Comparison of ENCODE assay signal across 25 cellular contexts in genomic region chr7:22639400-22639799, GRCh38.
A peak's percentile ranks its signal among the peaks of the same experiment; 100 is the strongest.
DNase-seq lines count a peak whose midpoint lies in the region; ATAC-seq, FAIRE-seq and TF ChIP-seq lines count a peak whose summit lies in the region.
"Had no signal": no experiment of that assay in that cellular context is flagged by ENCODE, and none has a peak within 500 bp of the region (broad histone marks: within the 10 kb centered on the region; RNA-seq: fewer than 3 reads in every experiment).

No MANE protein-coding gene starts in this region.

- dilution Hi-C loops in IMR-90 (cut with HindIII; ENCODE audit: low sequenced_read_pairs, unreplicated experiment), result no loop called here

- H3K4me3 ChIP-seq in AG04450 (ENCODE audit: low read depth, low read length) (no peak overlapping the region), IMR-90 (ENCODE audit: insufficient read depth, low read depth, low read length) (no peak overlapping the region), cardiac fibroblast (replicated peaks in 1 of 2; ENCODE audit: low read depth in 2 of 2, low read length in 2 of 2) (no peak overlapping the region), dorsolateral prefrontal cortex (no peak overlapping the region)
- H3K4me3 ChIP-seq: BLaER1, GM23248 had no signal

- no peak overlapping the region for H3K9ac ChIP-seq in IMR-90 (ENCODE audit: low read depth, low read length)
- H3K9ac ChIP-seq: BLaER1, GM23248 had no signal

- H3K27ac ChIP-seq in AG04450 (ENCODE audit: low read depth, low read length) (peak overlapping the region; percentile 47), IMR-90 (ENCODE audit: insufficient read depth, low read length) (no peak overlapping the region), substantia nigra (ENCODE audit: low read depth, low read length, poor library complexity, severe bottlenecking) (no peak overlapping the region), dorsolateral prefrontal cortex (no peak overlapping the region)
- H3K27ac ChIP-seq: BLaER1, GM23248 had no signal

- no peaks in the 10 kb centered on the region for H3K36me3 ChIP-seq in IMR-90 (ENCODE audit: control insufficient read depth, insufficient read depth, low read length)

- no peak overlapping the region for H3K23ac ChIP-seq in IMR-90 (ENCODE audit: low read depth, low read length)

- H2BK20ac ChIP-seq in IMR-90 (ENCODE audit: low read depth, low read length), result peak overlapping the region; percentile 51; the same call in 1 of the 2 replicates

- peak overlapping the region; percentile 60; the same call in 1 of the 2 replicates for H3K18ac ChIP-seq in IMR-90 (ENCODE audit: low read depth, low read length)

- no peak overlapping the region for H2AFZ ChIP-seq in IMR-90 (replicated peaks; ENCODE audit: low read length, poor library complexity)
- H2AFZ ChIP-seq: GM23248 had no signal

- H3K4ac ChIP-seq in IMR-90 (ENCODE audit: low read depth, low read length), result peak overlapping the region; percentile 20; the same call in 1 of the 2 replicates

- H3K27me3 ChIP-seq in AG04450 (ENCODE audit: control insufficient read depth, insufficient read depth, low read length), result no peaks in the 10 kb centered on the region
- no peaks in the 10 kb centered on the region for H3K27me3 ChIP-seq in IMR-90 (ENCODE audit: control insufficient read depth, insufficient read depth, low read length)
- no peaks in the 10 kb centered on the region for H3K27me3 ChIP-seq in dorsolateral prefrontal cortex
- H3K27me3 ChIP-seq: BLaER1 had no signal

- peak overlapping the region in 1 of 2 experiments; percentile 48; a peak in 1 of 4 replicates for H4K8ac ChIP-seq in IMR-90 (ENCODE audit: low read depth in 2 of 2, low read length in 2 of 2)

- TF ChIP-seq CTCF in AG04450 (IDR thresholded peaks at IDR 0.05; ENCODE audit: low read depth, low read length) (no peak), IMR-90 (conservative IDR thresholded peaks at IDR 0.05; ENCODE audit: low read depth, low read length) (no peak), cardiac fibroblast (IDR thresholded peaks at IDR 0.05; ENCODE audit: low read depth, low read length) (no peak), dorsolateral prefrontal cortex (IDR thresholded peaks at IDR 0.05 in 54 of 56, conservative IDR thresholded peaks at IDR 0.05 in 2 of 56; ENCODE audit: low read depth in 1 of 56, partially characterized antibody in 56 of 56) (no peak)

- no peak overlapping the region for H2AK9ac ChIP-seq in IMR-90 (replicated peaks; ENCODE audit: low read depth, low read length, poor library complexity)

- no peak overlapping the region for H2BK15ac ChIP-seq in IMR-90 (ENCODE audit: low read depth, low read length)

- H4K5ac ChIP-seq in IMR-90 (ENCODE audit: low read depth, low read length), result no peak overlapping the region

- H3K79me1 ChIP-seq in IMR-90 (ENCODE audit: low read depth in 1 of 2, low read length in 2 of 2), result no peaks in the 10 kb centered on the region

- H3K4me1 ChIP-seq in IMR-90 (ENCODE audit: control insufficient read depth, insufficient read depth, low read length), result peaks cover 2% of the 10 kb centered on the region
- H3K4me1 ChIP-seq: BLaER1 had no signal

- H2BK5ac ChIP-seq in IMR-90 (ENCODE audit: low read depth, low read length, poor library complexity, severe bottlenecking), result peak overlapping the region; percentile 37

- TF ChIP-seq RAD21 in IMR-90 (IDR thresholded peaks at IDR 0.05; ENCODE audit: low read length), result no peak; the same call in 1 of the 2 replicates

- H2BK120ac ChIP-seq in IMR-90 (ENCODE audit: low read depth, low read length), result peak overlapping the region; percentile 48; the same call in 1 of the 2 replicates

- H3K9me3 ChIP-seq in AG04450 (ENCODE audit: control insufficient read depth, insufficient read depth, low read length) (peaks cover 1% of the 10 kb centered on the region; the same call in 1 of the 2 replicates), IMR-90 (ENCODE audit: control insufficient read depth, insufficient read depth, low read length) (peaks cover 4% of the 10 kb centered on the region)

- in situ Hi-C loops in IMR-90 (cut with MboI; ENCODE audit: low sequenced_read_pairs), result no loop called here

- intact Hi-C loops in IMR-90 (cut with micrococcal nuclease), result no loop called here
- intact Hi-C loops in dorsolateral prefrontal cortex (cut with DNase I), result no loop called here

- no peaks in the 10 kb centered on the region for H4K20me1 ChIP-seq in IMR-90 (ENCODE audit: insufficient read depth, low read length)
- H4K20me1 ChIP-seq: BLaER1 had no signal

- peaks cover 2% of the 10 kb centered on the region; the same call in 1 of the 2 replicates for H3K9me1 ChIP-seq in IMR-90 (ENCODE audit: insufficient read depth, low read length)

- H3K14ac ChIP-seq in IMR-90 (replicated peaks; ENCODE audit: low read depth, low read length), result peak overlapping the region; percentile 3; the same call in 1 of the 2 replicates

- BruUV-seq in IMR-90 (replicated peaks; lab: Mats Ljungman, UMichigan), result no TSS peak

- FAIRE-seq in RCC 7860 (lab: Jason Lieb, UNC), result no peak
- FAIRE-seq: HTR-8/SVneo had no signal

- no peak overlapping the region; the same call in 1 of the 2 replicates for H3K56ac ChIP-seq in IMR-90 (ENCODE audit: extremely low read depth, insufficient read depth, low read length)

- no peak for TF ChIP-seq POLR2A in IMR-90 (IDR thresholded peaks at IDR 0.05; ENCODE audit: low read depth, low read length)

- CTCF ChIA-PET in AG04450 (lab: Charles Lee), result interaction anchor here (0.9 to 1.2 kb wide), 2 partner anchors 79 to 416 kb away, joined by 3 read pairs; no protein-coding TSS in a partner anchor
- CTCF ChIA-PET in IMR-90 (lab: Yijun Ruan, JAX), result interaction anchor here (0.7 kb wide), 1 partner anchor 21 kb away, joined by 3 read pairs; no protein-coding TSS in a partner anchor

- peak; percentile 78 for DNase-seq in AG04450 (ENCODE audit: low read depth, low spot score)
- peak; percentile 95 for DNase-seq in IMR-90
- peak; percentile 64 to 66 for DNase-seq in cardiac fibroblast (ENCODE audit: low read depth in 2 of 2)
- DNase-seq in iris pigment epithelial cell (ENCODE audit: low read depth), result peak; percentile 35
- no peak for DNase-seq in SKM-1 (lab: John Stamatoyannopoulos, UW; ENCODE audit: unreplicated experiment)
- no peak for DNase-seq in substantia nigra (lab: John Stamatoyannopoulos, UW)
- DNase-seq in RCC 7860 (ENCODE audit: low spot score), result no peak
- no peak for DNase-seq in dorsolateral prefrontal cortex
- DNase-seq: CD4-positive, CD25-positive, alpha-beta regulatory T cell; DMS153; DND-41; GM23248; H7; HFFc6; KBM-7; NCI-H1105 treated with DMSO at 0.1 percent for 48 hours; NCI-H1694; NCI-H2029 treated with DMSO at 0.1 percent for 48 hours; NCI-H446 treated with DMSO at 0.1 percent for 48 hours; NCI-H526; NCI-H82; NK-92 treated with Interleukin-12 subunit alpha and Interleukin-12 subunit beta, amount 100 ng/mL, for 24 hours; SHP77 treated with DMSO at 0.1 percent for 48 hours had no signal

- no peak overlapping the region for H4K91ac ChIP-seq in IMR-90 (ENCODE audit: insufficient read depth, low read depth, low read length)

- 0% methylated on average over 1 of the region's 4 CpGs; no CpG with 5 or more reads in 1 of the 2 experiments for whole genome bisulfite sequencing in IMR-90 (ENCODE audit: extremely low coverage in 2 of 2, insufficient read length in 1 of 2), 2 experiments

- peak; percentile 96 for ATAC-seq in IMR-90 (ENCODE audit: low read depth)

- no peak overlapping the region for H3K4me2 ChIP-seq in IMR-90 (ENCODE audit: low read depth, low read length)
- H3K4me2 ChIP-seq: BLaER1 had no signal

- no peak overlapping the region for H2AK5ac ChIP-seq in IMR-90 (ENCODE audit: low read depth, low read length)

- POLR2A ChIA-PET in AG04450 (lab: Yijun Ruan, JAX) (interaction anchor here (0.9 kb wide), 1 partner anchor 78 kb away, joined by 3 read pairs; no protein-coding TSS in a partner anchor), IMR-90 (lab: Charles Lee; ENCODE audit: unreplicated experiment) (interaction anchor here (1.2 kb wide), 1 partner anchor 31 kb away, joined by 6 read pairs; no protein-coding TSS in a partner anchor)

TF ChIP-seq in IMR-90, 13 proteins besides CTCF, POLR2A, EP300 and RAD21:
- TF ChIP-seq CEBPB (IDR thresholded peaks at IDR 0.05; ENCODE audit: low read depth, low read length) (peak; percentile 72), SMC3 (IDR thresholded peaks at IDR 0.05; ENCODE audit: low read depth, low read length) (peak; percentile 5; the same call in 1 of the 2 replicates), FOS (IDR thresholded peaks at IDR 0.05; ENCODE audit: low read depth, low read length) (peak; percentile 60), BHLHE40 (IDR thresholded peaks at IDR 0.05; ENCODE audit: low read depth, low read length) (no peak; the same call in 1 of the 2 replicates)

Comparison
In these comparisons a context has a peak if more than half of its experiments do, and no peak if none do; other contexts are left out.
1. DNase-seq: peak in AG04450 (single experiment), IMR-90 (single experiment), cardiac fibroblast (2 of 2) and iris pigment epithelial cell (single experiment); none in SKM-1 (single experiment), substantia nigra (0 of 49), RCC 7860 (single experiment) and dorsolateral prefrontal cortex (0 of 10).